19 cellular contexts compared by ENCODE assay signal in the genomic region with DNA sequence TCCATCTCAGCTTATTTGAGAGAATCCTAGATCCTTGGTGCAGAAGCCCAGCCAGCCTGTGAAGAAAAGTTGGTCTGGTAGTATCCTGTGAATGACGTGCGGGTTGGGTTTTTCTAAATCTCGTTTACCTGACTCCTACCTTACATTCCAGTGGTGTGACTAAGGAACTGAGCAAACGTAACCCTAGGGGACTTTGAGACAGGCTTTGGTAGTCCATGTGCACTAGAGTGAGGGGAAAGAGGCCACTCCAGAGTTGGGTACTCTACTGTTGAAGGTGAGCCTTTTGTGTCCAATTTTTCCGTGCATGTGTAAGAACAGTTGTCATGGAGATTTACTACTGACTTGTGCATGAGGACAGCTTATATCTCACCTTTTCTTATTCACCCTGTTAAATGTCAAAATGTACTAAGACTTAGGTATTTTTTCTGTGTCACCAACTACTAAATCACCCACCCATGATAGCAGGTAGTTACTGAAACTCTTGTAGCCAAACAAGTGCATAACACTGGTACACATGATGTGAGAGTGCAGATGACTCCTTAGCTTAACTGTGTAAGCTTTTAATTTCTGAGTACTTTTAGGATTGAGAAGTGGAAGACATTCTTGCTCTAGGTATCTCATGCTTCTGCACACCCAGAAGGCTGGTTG. TPM values are rescaled to one million over a fixed set of nuclear protein-coding genes. Genes with fewer than 3 reads are reported as not detected.
A peak's percentile ranks its signal among the peaks of the same experiment; 100 is the strongest.
DNase-seq lines count a peak whose midpoint lies in the region; ATAC-seq, FAIRE-seq and TF ChIP-seq lines count a peak whose summit lies in the region.
"Had no signal": no experiment of that assay in that cellular context is flagged by ENCODE, and none has a peak within 500 bp of the region (broad histone marks: within the 10 kb centered on the region; RNA-seq: fewer than 3 reads in every experiment).

No MANE protein-coding gene starts in this region.

- POLR2A ChIA-PET in Caco-2 (lab: Charles Lee) = interaction anchor here (0.7 to 1.5 kb wide), 2 partner anchors 83 to 259 kb away, joined by 3 to 5 read pairs; a partner anchor contains a TSS
- POLR2A ChIA-PET in K562 (lab: Yijun Ruan, JAX) = interaction anchor here (0.7 to 1.1 kb wide), 2 partner anchors 10 to 24 kb away, joined by 3 read pairs; no protein-coding TSS in a partner anchor

- DNase-seq in Caco-2 (peak; percentile 88 to 90), GM23338 (ENCODE audit: low spot score) (no peak), K562 (ENCODE audit: extremely low read depth in 1 of 4, low spot score in 3 of 4) (no peak), naive B cell (no peak), GM20000 (ENCODE audit: low spot score) (no peak), heart left ventricle (no peak), amygdala (lab: John Stamatoyannopoulos, UW) (no peak)
- DNase-seq: activated CD8-positive, alpha-beta T cell treated with anti-CD3 and anti-CD28 coated beads, Interleukin-2, amount 10 ng/mL, durations not matched to agents 7 days and 5 days; GF-D8; Karpas-422; left ventricle myocardium superior; NCI-H1417; NCI-H2171 treated with DMSO at 0.1 percent for 48 hours; SW 1271 had no signal

- H3K36me3 ChIP-seq in Caco-2 (ENCODE audit: control insufficient read depth, insufficient read depth, low read length) = peaks cover 15% of the 10 kb centered on the region
- peaks cover 36% of the 10 kb centered on the region for H3K36me3 ChIP-seq in GM23338 (ENCODE audit: insufficient read depth)
- H3K36me3 ChIP-seq in K562 (ENCODE audit: control insufficient read depth, insufficient read depth, low read length) = peaks cover 87% of the 10 kb centered on the region
- peaks cover 0 to 98% (median 89%) of the 10 kb centered on the region in 9 donors for H3K36me3 ChIP-seq in heart left ventricle

- H3K9me3 ChIP-seq in Caco-2 (no peaks in the 10 kb centered on the region), K562 (replicated peaks; ENCODE audit: control insufficient read depth, insufficient read depth, low read depth, low read length) (no peaks in the 10 kb centered on the region), heart left ventricle (no peaks in the 10 kb centered on the region)
- H3K9me3 ChIP-seq: ascending aorta had no signal

- H3K79me2 ChIP-seq in GM23338 (replicated peaks; ENCODE audit: insufficient read depth) = no peaks in the 10 kb centered on the region
- H3K79me2 ChIP-seq in K562 (ENCODE audit: control insufficient read depth, insufficient read depth, low read length) = no peaks in the 10 kb centered on the region

- intact Hi-C loops in Caco-2 (cut with micrococcal nuclease; ENCODE audit: unreplicated experiment) (loop anchor here (1.0 to 2.0 kb wide), 2 partner anchors 26 to 143 kb away; a partner anchor contains a TSS), K562 (cut with micrococcal nuclease) (no loop called here), heart left ventricle (cut with DNase I) (no loop called here)

- H3K4me1 ChIP-seq in Caco-2 (peaks cover 30% of the 10 kb centered on the region), GM23338 (ENCODE audit: insufficient read depth) (no peaks in the 10 kb centered on the region), K562 (replicated peaks in 1 of 2; ENCODE audit: control insufficient read depth in 2 of 2, insufficient read depth in 2 of 2, low read length in 2 of 2) (peaks cover 8 to 15% of the 10 kb centered on the region in 2 experiments), heart left ventricle (no peaks in the 10 kb centered on the region)
- H3K4me1 ChIP-seq: ascending aorta had no signal

- peak overlapping the region; percentile 42 for H3K4me3 Mint-ChIP-seq in Caco-2 (ENCODE audit: unreplicated experiment)
- no peak overlapping the region for H3K4me3 Mint-ChIP-seq in GM23338
- peak overlapping the region in 1 of 8 donors; percentile 54 for H3K4me3 Mint-ChIP-seq in naive B cell
- H3K4me3 Mint-ChIP-seq: activated CD8-positive, alpha-beta T cell treated with anti-CD3 and anti-CD28 coated beads, Interleukin-2, amount 10 ng/mL, durations not matched to agents 7 days and 5 days had no signal

- no peaks in the 10 kb centered on the region for H3K9me1 ChIP-seq in K562 (ENCODE audit: control insufficient read depth, insufficient read depth, low read length)

- no peak for FAIRE-seq in K562 (lab: Jason Lieb, UNC)
- FAIRE-seq: D721Med, endometrium, H1 had no signal

- H3F3A ChIP-seq in GM23338 (replicated peaks; ENCODE audit: low read depth) = peaks cover 3% of the 10 kb centered on the region; the same call in 1 of the 2 replicates

- H3K9me2 ChIP-seq in GM23338 (ENCODE audit: insufficient read depth) = no peaks in the 10 kb centered on the region

- in situ Hi-C loops in K562 (cut with MboI) = no loop called here

- CTCF ChIA-PET in Caco-2 (lab: Charles Lee) (interaction anchor here (1.3 to 2.6 kb wide), 3 partner anchors 120 to 230 kb away, joined by 4 to 10 read pairs (median 5); a partner anchor contains a TSS), K562 (lab: Yijun Ruan, JAX; ENCODE audit: low intra/inter-chr PET ratio) (no interaction called here)

- H3K4me3 ChIP-seq in Caco-2 (ENCODE audit: low read depth, low read length) = no peak overlapping the region
- H3K4me3 ChIP-seq in GM23338 = no peak overlapping the region
- no peak overlapping the region for H3K4me3 ChIP-seq in K562
- no peak overlapping the region for H3K4me3 ChIP-seq in heart left ventricle
- H3K4me3 ChIP-seq: ascending aorta had no signal

- H3K4me2 ChIP-seq in GM23338 (no peak overlapping the region), K562 (ENCODE audit: insufficient read depth, low read length) (no peak overlapping the region)

- BruUV-seq in Caco-2 (replicated peaks; lab: Mats Ljungman, UMichigan) (TSS peak; percentile 22), K562 (replicated peaks; lab: Mats Ljungman, UMichigan) (no TSS peak)

- H3K27ac ChIP-seq in GM23338 (ENCODE audit: low read depth) = no peak overlapping the region
- H3K27ac ChIP-seq in K562 (ENCODE audit: extremely low read depth, low read depth, low read length) = no peak overlapping the region
- no peak overlapping the region for H3K27ac ChIP-seq in heart left ventricle
- H3K27ac ChIP-seq: ascending aorta had no signal

- H3K27ac Mint-ChIP-seq in Caco-2 (ENCODE audit: unreplicated experiment) (peak overlapping the region; percentile 91), GM23338 (peak overlapping the region; percentile 64; the same call in 1 of the 2 replicates), naive B cell (peak overlapping the region in 2 of 6 donors; percentile 52 to 70)
- H3K27ac Mint-ChIP-seq: activated CD8-positive, alpha-beta T cell treated with anti-CD3 and anti-CD28 coated beads, Interleukin-2, amount 10 ng/mL, durations not matched to agents 7 days and 5 days had no signal

- TF ChIP-seq EP300 in K562 (IDR thresholded peaks at IDR 0.05; ENCODE audit: low read length) = no peak

- H3K4me1 Mint-ChIP-seq in Caco-2 (ENCODE audit: low read depth, unreplicated experiment) = peaks cover 30% of the 10 kb centered on the region
- H3K4me1 Mint-ChIP-seq in GM23338 = no peaks in the 10 kb centered on the region
- peaks cover 11 to 18% (median 12%) of the 10 kb centered on the region in 3 donors for H3K4me1 Mint-ChIP-seq in naive B cell

- H3K9ac ChIP-seq in K562 (ENCODE audit: insufficient read depth in 1 of 2, low read depth in 2 of 2, low read length in 2 of 2) = no peak overlapping the region

- 85% methylated on average over 5 of the region's 5 CpGs for WGBS in K562 (ENCODE audit: insufficient coverage, low coverage, missing lambda C conversion rate)
- 92 to 98% (median 96%) methylated on average over 5 of the region's 5 CpGs for WGBS in heart left ventricle, 4 donors

- no peak for ATAC-seq in GM23338
- no peak for ATAC-seq in K562
- ATAC-seq in naive B cell (ENCODE audit: low read depth in 2 of 2) = peak; percentile 18 to 23
- ATAC-seq in heart left ventricle = no peak
- ATAC-seq in HG02588 (IDR thresholded peaks at IDR 0.05; ENCODE audit: unreplicated experiment) = no peak
- ATAC-seq: activated CD8-positive, alpha-beta T cell treated with anti-CD3 and anti-CD28 coated beads, Interleukin-2, amount 10 ng/mL, durations not matched to agents 7 days and 5 days; left ventricle myocardium superior had no signal

- H2AFZ ChIP-seq in GM23338 (no peak overlapping the region), K562 (ENCODE audit: low read depth, low read length) (no peak overlapping the region)

- peaks cover 3% of the 10 kb centered on the region; the same call in 1 of the 2 replicates for H4K20me1 ChIP-seq in GM23338 (replicated peaks; ENCODE audit: insufficient read depth)
- peaks cover 5% of the 10 kb centered on the region; the same call in 1 of the 2 replicates for H4K20me1 ChIP-seq in K562 (replicated peaks; ENCODE audit: control insufficient read depth, insufficient read depth, low read length)

- TF ChIP-seq RAD21 in K562 (CRISPR knock-in tag; conservative IDR thresholded peaks at IDR 0.05 in 1 of 2, IDR thresholded peaks at IDR 0.05 in 1 of 2) = no peak

- no peaks in the 10 kb centered on the region for H3K27me3 Mint-ChIP-seq in Caco-2 (ENCODE audit: insufficient read depth, unreplicated experiment)
- H3K27me3 Mint-ChIP-seq in GM23338 (ENCODE audit: insufficient read depth, low read depth, poor library complexity) = no peaks in the 10 kb centered on the region
- H3K27me3 Mint-ChIP-seq in naive B cell = no peaks in the 10 kb centered on the region

- H3K27me3 ChIP-seq in Caco-2 (replicated peaks; ENCODE audit: control insufficient read depth, insufficient read depth, low read length) = no peaks in the 10 kb centered on the region
- no peaks in the 10 kb centered on the region for H3K27me3 ChIP-seq in GM23338 (ENCODE audit: insufficient read depth)
- H3K27me3 ChIP-seq in K562 (ENCODE audit: control insufficient read depth in 2 of 2, insufficient read depth in 2 of 2, low read length in 2 of 2) = no peaks in the 10 kb centered on the region
- no peaks in the 10 kb centered on the region for H3K27me3 ChIP-seq in heart left ventricle
- H3K27me3 ChIP-seq: ascending aorta had no signal

- TF ChIP-seq POLR2A in K562 (conservative IDR thresholded peaks at IDR 0.05) (no peak), heart left ventricle (IDR thresholded peaks at IDR 0.05) (no peak)

- H3K36me3 Mint-ChIP-seq in Caco-2 (ENCODE audit: insufficient read depth, unreplicated experiment) (peaks cover 85% of the 10 kb centered on the region), GM23338 (ENCODE audit: low read depth) (peaks cover 74% of the 10 kb centered on the region), naive B cell (peaks cover 7 to 18% of the 10 kb centered on the region in 2 donors)

- H3K9me3 Mint-ChIP-seq in Caco-2 (ENCODE audit: unreplicated experiment) (no peaks in the 10 kb centered on the region), GM23338 (no peaks in the 10 kb centered on the region), naive B cell (no peaks in the 10 kb centered on the region)

- TF ChIP-seq CTCF in Caco-2 (IDR thresholded peaks at IDR 0.05; ENCODE audit: insufficient read depth in 1 of 2, low read depth in 1 of 2, low read length in 1 of 2, severe bottlenecking in 1 of 2, unreplicated experiment in 1 of 2) (no peak), GM23338 (conservative IDR thresholded peaks at IDR 0.05; ENCODE audit: low read depth in 2 of 2) (no peak), K562 (IDR thresholded peaks at IDR 0.05 in 2 of 3, conservative IDR thresholded peaks at IDR 0.05 in 1 of 3; ENCODE audit: insufficient read depth in 2 of 3, low read depth in 1 of 3, low read length in 3 of 3) (no peak), GM20000 (IDR thresholded peaks at IDR 0.05; ENCODE audit: extremely low read depth, missing control alignments) (no peak), heart left ventricle (IDR thresholded peaks at IDR 0.05) (no peak)

RNA-seq across cellular contexts. Expression of a gene that starts 26.3 kb away (rescaled TPM):
- total RNA-seq in Caco-2 (2022) = 196 and 205 TPM in 2 replicates
- total RNA-seq in GM23338 (2014; rRNA removed; shearing (Covaris generic)) = 174 and 206 TPM in 2 replicates
- 23.8 and 27.4 TPM in 2 replicates for polyA plus RNA-seq in GM23338 (2016; fragmentation: Nextera tagmentation; extraction: Ambion mirVana)
- total RNA-seq in K562 (2011; cell fraction: chromatin; rRNA removed; ENCODE audit: low replicate concordance) = 213 and 380 TPM in 2 replicates
- total RNA-seq in K562 (2011; cell fraction: nucleolus; rRNA removed) = 184 and 191 TPM in 2 replicates
- total RNA-seq in K562 (2011; cell fraction: nucleoplasm; rRNA removed) = 147 and 176 TPM in 2 replicates
- total RNA-seq in K562 (2014; rRNA removed) = 34.8 and 38.7 TPM in 2 replicates
- 15.2 and 23.7 TPM in 2 replicates for total RNA-seq in K562 (2014; rRNA removed; fragmentation: Illumina TruSeq; extraction: Trizol)
- 32.5 and 33.3 TPM in 2 replicates for total RNA-seq in K562 (2015; rRNA removed; fragmentation: Illumina TruSeq; extraction: Trizol)
- total RNA-seq in K562 (2021) = 48.2 and 67.0 TPM in 2 replicates
- 34.9 and 50.1 TPM in 2 replicates for polyA plus RNA-seq in K562 (2011; rRNA removed)
- 29.1 and 35.8 TPM in 2 replicates for polyA plus RNA-seq in K562 (2011; cell fraction: cytosol; rRNA removed)
- polyA plus RNA-seq in K562 (2011; cell fraction: nucleus; rRNA removed) = 231 and 271 TPM in 2 replicates
- 31.2 and 36.7 TPM in 2 replicates for polyA plus RNA-seq in K562 (2012)
- 44.1 and 44.6 TPM in 2 replicates for polyA plus RNA-seq in K562 (2014; fragmentation: Illumina TruSeq; extraction: Trizol)
- polyA plus RNA-seq in K562 (2014; fragmentation: Nextera tagmentation; extraction: Ambion mirVana) = 1 to 10 TPM; 1.7 to 2.2 TPM
- polyA plus RNA-seq in K562 (2014; rRNA removed) = 41.4 and 52.9 TPM in 2 replicates
- polyA minus RNA-seq in K562 (2011; rRNA and poly(A)+ RNA removed) = 32.4 and 38.5 TPM in 2 replicates
- polyA minus RNA-seq in K562 (2011; cell fraction: cytosol; rRNA and poly(A)+ RNA removed) = 38.3 and 50.8 TPM in 2 replicates
- polyA minus RNA-seq in K562 (2011; cell fraction: nucleus; rRNA and poly(A)+ RNA removed) = 61.9 and 82.2 TPM in 2 replicates
- polyA plus RNA-seq in naive B cell (ENCODE audit: low read depth in 6 of 6) = 10 to 100 TPM in 2 of 6 donors, 1 to 10 TPM in 4; 1.6 to 18.1 (median 8.0) TPM
- total RNA-seq in heart left ventricle = 10 to 100 TPM; 32.5 to 72.2 (median 55.9) TPM
- 10 to 100 TPM; 37.9 to 44.9 TPM for polyA plus RNA-seq in heart left ventricle

Comparison
In these comparisons a context has a peak if more than half of its experiments do, and no peak if none do; other contexts are left out.
1. DNase-seq: peak in Caco-2 (2 of 2); none in GM23338 (single experiment), K562 (0 of 4), naive B cell (single experiment), GM20000 (single experiment), heart left ventricle (0 of 5) and amygdala (0 of 56).
2. ATAC-seq: peak in naive B cell (2 of 2); none in GM23338 (single experiment), K562 (single experiment), heart left ventricle (0 of 4) and HG02588 (single experiment).